8 cellular contexts compared by ENCODE assay signal in genomic region chr1:98081951-98082350, GRCh38.
"Had no signal": no experiment of that assay in that cellular context is flagged by ENCODE, and none has a peak within 500 bp of the region (broad histone marks: within the 10 kb centered on the region; RNA-seq: fewer than 3 reads in every experiment).

No MANE protein-coding gene starts in this region.

- ATAC-seq: HepG2 had no signal

- H3K27ac ChIP-seq: GM23248, HL-60 had no signal

- H3K27ac Mint-ChIP-seq: H9, IgD-negative memory B cell had no signal

- H3K4me1 Mint-ChIP-seq: IgD-negative memory B cell had no signal

- H3K4me3 ChIP-seq: GM23248 had no signal

- H3K36me3 Mint-ChIP-seq: IgD-negative memory B cell had no signal

- DNase-seq: GM23248, GOT3, H9, HCEC 1CT, KBM-7 had no signal

- H3K27me3 Mint-ChIP-seq: IgD-negative memory B cell had no signal

- H3K4me3 Mint-ChIP-seq: H9, IgD-negative memory B cell had no signal
